Comparison of ENCODE assay signal across 1 cellular context in the genomic region with DNA sequence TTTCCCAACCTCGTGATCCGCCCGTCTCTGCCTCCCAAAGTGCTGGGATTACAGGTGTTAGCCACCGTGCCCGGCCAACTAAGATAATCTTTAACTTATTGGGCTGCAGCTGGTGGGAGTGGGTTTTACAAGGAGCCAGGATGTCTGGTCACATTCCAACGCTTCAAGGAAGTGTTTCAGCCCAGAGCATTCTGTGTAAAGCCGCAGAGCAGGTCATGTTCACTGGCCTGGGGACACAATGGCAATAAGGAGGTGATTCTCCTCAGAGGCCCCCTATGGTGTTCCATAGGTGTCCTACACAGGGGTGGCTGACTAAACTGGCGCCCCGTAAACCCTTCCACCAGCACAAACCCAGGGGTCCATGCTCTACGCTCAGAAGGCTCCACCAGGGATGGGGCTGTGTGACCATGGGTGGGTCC.
A peak's percentile ranks its signal among the peaks of the same experiment; 100 is the strongest.
TF ChIP-seq lines count a peak whose summit lies in the region.

No MANE protein-coding gene starts in this region.

TF ChIP-seq in K562, 482 proteins besides CTCF, POLR2A, EP300 and RAD21 (continued from another document):
- TF ChIP-seq, protein P1, sequence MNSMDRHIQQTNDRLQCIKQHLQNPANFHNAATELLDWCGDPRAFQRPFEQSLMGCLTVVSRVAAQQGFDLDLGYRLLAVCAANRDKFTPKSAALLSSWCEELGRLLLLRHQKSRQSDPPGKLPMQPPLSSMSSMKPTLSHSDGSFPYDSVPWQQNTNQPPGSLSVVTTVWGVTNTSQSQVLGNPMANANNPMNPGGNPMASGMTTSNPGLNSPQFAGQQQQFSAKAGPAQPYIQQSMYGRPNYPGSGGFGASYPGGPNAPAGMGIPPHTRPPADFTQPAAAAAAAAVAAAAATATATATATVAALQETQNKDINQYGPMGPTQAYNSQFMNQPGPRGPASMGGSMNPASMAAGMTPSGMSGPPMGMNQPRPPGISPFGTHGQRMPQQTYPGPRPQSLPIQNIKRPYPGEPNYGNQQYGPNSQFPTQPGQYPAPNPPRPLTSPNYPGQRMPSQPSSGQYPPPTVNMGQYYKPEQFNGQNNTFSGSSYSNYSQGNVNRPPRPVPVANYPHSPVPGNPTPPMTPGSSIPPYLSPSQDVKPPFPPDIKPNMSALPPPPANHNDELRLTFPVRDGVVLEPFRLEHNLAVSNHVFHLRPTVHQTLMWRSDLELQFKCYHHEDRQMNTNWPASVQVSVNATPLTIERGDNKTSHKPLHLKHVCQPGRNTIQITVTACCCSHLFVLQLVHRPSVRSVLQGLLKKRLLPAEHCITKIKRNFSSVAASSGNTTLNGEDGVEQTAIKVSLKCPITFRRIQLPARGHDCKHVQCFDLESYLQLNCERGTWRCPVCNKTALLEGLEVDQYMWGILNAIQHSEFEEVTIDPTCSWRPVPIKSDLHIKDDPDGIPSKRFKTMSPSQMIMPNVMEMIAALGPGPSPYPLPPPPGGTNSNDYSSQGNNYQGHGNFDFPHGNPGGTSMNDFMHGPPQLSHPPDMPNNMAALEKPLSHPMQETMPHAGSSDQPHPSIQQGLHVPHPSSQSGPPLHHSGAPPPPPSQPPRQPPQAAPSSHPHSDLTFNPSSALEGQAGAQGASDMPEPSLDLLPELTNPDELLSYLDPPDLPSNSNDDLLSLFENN (IDR thresholded peaks at IDR 0.05; ENCODE audit: low read depth in 2 of 2, low read length in 2 of 2): no peak
- TF ChIP-seq MYC (IDR thresholded peaks at IDR 0.05; ENCODE audit: low read depth, low read length) (0 out of 2 replicates have a peak, but pooled peaks have one; percentile 4), MYC (CRISPR knock-in tag; IDR thresholded peaks at IDR 0.05; ENCODE audit: borderline replicate concordance, low read depth) (no peak), RBBP5 (IDR thresholded peaks at IDR 0.05; ENCODE audit: borderline replicate concordance, insufficient read depth, low read length, poor library complexity, severe bottlenecking) (peak; percentile 15)
